Comparison of ENCODE assay signal across 8 cellular contexts in genomic region chr11:116355104-116355503, GRCh38.
"Had no signal": no experiment of that assay in that cellular context is flagged by ENCODE, and none has a peak within 500 bp of the region (broad histone marks: within the 10 kb centered on the region; RNA-seq: fewer than 3 reads in every experiment).

No MANE protein-coding gene starts in this region.

- ATAC-seq: GM12878 had no signal

- FAIRE-seq: G401.6, GM12878, GM12891, GM12892, GM18507, GM19239 had no signal

- H3K4me3 ChIP-seq: GM12878 had no signal

- DNase-seq: GDM1, GF-D8 had no signal
